ENCODE assay signal across 19 cellular contexts in the genomic region with DNA sequence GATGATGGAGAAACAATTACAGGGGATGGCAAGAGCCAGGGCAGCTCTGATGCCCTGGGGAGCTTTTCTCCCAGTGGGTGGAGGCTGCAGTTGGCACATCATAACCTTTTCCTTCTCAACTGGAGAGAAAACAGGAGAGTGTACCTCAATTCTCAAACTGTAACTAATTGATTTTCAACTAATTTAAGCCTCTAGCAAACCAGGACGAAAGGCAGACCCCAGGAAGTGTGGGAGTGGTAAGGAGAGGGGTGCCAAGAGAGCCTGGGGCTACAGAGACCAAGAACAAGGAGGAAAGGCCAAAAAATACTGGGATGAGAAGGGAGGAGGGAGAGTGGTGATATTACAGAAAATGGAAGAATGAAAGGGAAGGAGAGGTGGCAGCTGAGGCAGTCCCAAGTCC. TPM values are rescaled to one million over a fixed set of nuclear protein-coding genes. Genes with fewer than 3 reads are reported as not detected.
DNase-seq lines count a peak whose midpoint lies in the region; ATAC-seq and TF ChIP-seq lines count a peak whose summit lies in the region.
"Had no signal": no experiment of that assay in that cellular context is flagged by ENCODE, and none has a peak within 500 bp of the region (broad histone marks: within the 10 kb centered on the region; RNA-seq: fewer than 3 reads in every experiment).

No MANE protein-coding gene starts in this region.

- H3K4me2 ChIP-seq in KMS-11, result peak overlapping the region; percentile 36; the same call in 1 of the 2 replicates

- in situ Hi-C loops in gastrocnemius medialis (cut with MboI; ENCODE audit: low sequenced_read_pairs in 4 of 4), result no loop called here

- no peaks in the 10 kb centered on the region for H3K9me3 ChIP-seq in gastrocnemius medialis
- H3K9me3 ChIP-seq: pancreas had no signal

- H4K20me1 ChIP-seq in KMS-11 (ENCODE audit: insufficient read depth), result no peaks in the 10 kb centered on the region

- no peak for TF ChIP-seq POLR2A in gastrocnemius medialis (IDR thresholded peaks at IDR 0.05)

- TF ChIP-seq CTCF in KMS-11 (conservative IDR thresholded peaks at IDR 0.05; ENCODE audit: low read depth, low read length) (no peak), gastrocnemius medialis (IDR thresholded peaks at IDR 0.05 in 4 of 5, conservative IDR thresholded peaks at IDR 0.05 in 1 of 5) (no peak), GM20000 (IDR thresholded peaks at IDR 0.05; ENCODE audit: extremely low read depth, missing control alignments) (no peak)

- intact Hi-C loops in gastrocnemius medialis (cut with DNase I; ENCODE audit: low total_unique reads), result no loop called here

- H2AFZ ChIP-seq in KMS-11 (ENCODE audit: low read depth), result no peak overlapping the region

- H3K4me1 ChIP-seq in KMS-11 (ENCODE audit: low read depth, poor library complexity, severe bottlenecking) (peaks cover 29% of the 10 kb centered on the region), gastrocnemius medialis (no peaks in the 10 kb centered on the region)
- H3K4me1 ChIP-seq: pancreas had no signal

- H3K4me3 ChIP-seq in KMS-11 (IDR thresholded peaks at IDR 0.05; ENCODE audit: insufficient read depth, low read depth, low read length) (no peak overlapping the region), gastrocnemius medialis (peak overlapping the region in 2 of 4 donors; percentile 15 to 45)
- H3K4me3 ChIP-seq: pancreas had no signal

- DNase-seq in epithelial cell of prostate (ENCODE audit: low read depth, low spot score) (no peak), gastrocnemius medialis (no peak), NCI-H748 treated with DMSO at 0.1 percent for 48 hours (lab: John Stamatoyannopoulos, UW) (no peak), GM20000 (ENCODE audit: low spot score) (no peak), NCI-H524 (lab: John Stamatoyannopoulos, UW) (no peak)
- DNase-seq: activated B cell treated with CpG ODN at 0.5 μM for 24 hours; activated CD8-positive, alpha-beta memory T cell treated with anti-CD3 and anti-CD28 coated beads for 24 hours; activated naive CD8-positive, alpha-beta T cell treated with anti-CD3 and anti-CD28 coated beads, Interleukin-2, amount 10 ng/mL, durations not matched to agents 7 days and 5 days; dermis blood vessel endothelial cell; foreskin melanocyte; left cardiac atrium; NCI-H1048; NCI-H2029 treated with DMSO at 0.1 percent for 48 hours; pancreas had no signal

- no peak overlapping the region for H3K9ac ChIP-seq in KMS-11

- H3K27me3 ChIP-seq in KMS-11 (ENCODE audit: insufficient read depth, low read depth) (no peaks in the 10 kb centered on the region), gastrocnemius medialis (no peaks in the 10 kb centered on the region)
- H3K27me3 ChIP-seq: pancreas had no signal

- H3K27ac ChIP-seq in KMS-11, result no peak overlapping the region
- peak overlapping the region; percentile 36 for H3K27ac ChIP-seq in epithelial cell of prostate
- H3K27ac ChIP-seq in gastrocnemius medialis, result peak overlapping the region; percentile 52 to 72 (median 60)
- H3K27ac ChIP-seq: HL-60, pancreas had no signal

- H3K79me2 ChIP-seq in KMS-11 (ENCODE audit: insufficient read depth, low read depth), result no peaks in the 10 kb centered on the region

- no peaks in the 10 kb centered on the region for H3K36me3 ChIP-seq in KMS-11 (ENCODE audit: insufficient read depth)
- no peaks in the 10 kb centered on the region for H3K36me3 ChIP-seq in gastrocnemius medialis
- H3K36me3 ChIP-seq: pancreas had no signal

- no peak for ATAC-seq in gastrocnemius medialis
- ATAC-seq in GM19023 (IDR thresholded peaks at IDR 0.05; ENCODE audit: unreplicated experiment), result no peak

TF ChIP-seq in PFSK-1, 5 proteins besides CTCF, POLR2A, EP300 and RAD21:
- TF ChIP-seq TAF1 (IDR thresholded peaks at IDR 0.05; ENCODE audit: borderline replicate concordance, insufficient read depth, low read length) (0 out of 2 replicates have a peak, but pooled peaks have one; percentile 18), POLR2AphosphoS5 (IDR thresholded peaks at IDR 0.05; ENCODE audit: low read depth, low read length) (no peak)

RNA-seq across cellular contexts. Expression of gene BMP5, which starts 5.7 kb away (rescaled TPM):
- polyA plus RNA-seq in PFSK-1 (2012; ENCODE audit: insufficient read length, low read depth), result 0.25 TPM
- total RNA-seq in gastrocnemius medialis, result 1 to 10 TPM; 1.8 to 3.9 (median 1.9) TPM
- total RNA-seq: activated B cell treated with CpG ODN at 0.5 μM for 24 hours; activated naive CD8-positive, alpha-beta T cell treated with anti-CD3 and anti-CD28 coated beads, Interleukin-2, amount 10 ng/mL, durations not matched to agents 7 days and 5 days; activated T-helper 1 cell treated with anti-CD3 and anti-CD28 coated beads, Interleukin-12 subunit alpha, Interleukin-12 subunit beta, Interleukin-2, Interleukin-4 antibody, amounts not matched to agents 30 ng/mL and 10 ng/mL and 1 ng/mL, durations not matched to agents 14 hours and 24 hours and 36 hours; dermis blood vessel endothelial cell had no signal
